8 cellular contexts compared by ENCODE assay signal in the genomic region with DNA sequence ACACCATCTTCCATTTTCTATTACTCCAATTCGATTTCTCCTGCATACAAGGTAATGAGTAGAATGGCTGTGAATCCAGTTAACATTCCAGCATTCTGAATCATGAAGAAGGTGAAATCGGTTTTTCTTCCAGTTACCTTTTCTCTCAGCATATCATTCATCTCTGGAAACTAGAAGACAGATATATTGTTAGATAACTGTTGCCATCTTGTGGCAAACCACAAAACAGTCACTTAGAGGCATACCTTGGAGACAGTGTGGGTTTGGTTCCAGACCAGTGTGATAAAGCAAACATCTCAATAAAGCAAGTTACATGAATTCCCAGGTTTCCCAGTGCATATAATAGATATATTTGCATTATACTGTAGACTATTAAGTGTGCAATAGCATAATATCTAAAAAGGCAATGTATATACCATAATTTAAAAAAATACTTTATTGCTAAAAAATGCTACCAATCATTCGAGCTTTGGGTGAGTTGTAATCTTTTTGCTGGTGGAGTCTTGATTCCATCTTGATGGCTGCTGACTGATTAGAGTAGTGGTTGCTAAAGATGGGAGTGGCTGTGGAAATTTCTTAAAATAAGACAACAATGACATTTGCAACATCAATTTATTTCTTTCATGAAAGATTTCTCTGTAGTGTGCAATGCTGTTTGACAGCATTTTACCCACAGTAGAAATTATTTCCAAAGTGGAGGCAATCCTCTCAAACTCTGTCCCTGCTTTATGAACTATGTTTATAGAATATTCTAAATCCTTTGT.
DNase-seq lines count a peak whose midpoint lies in the region; ATAC-seq and TF ChIP-seq lines count a peak whose summit lies in the region.

No MANE protein-coding gene starts in this region.

- H3K4me1 ChIP-seq in thyroid gland = no peaks in the 10 kb centered on the region

- H3K27me3 Mint-ChIP-seq in activated naive CD8-positive, alpha-beta T cell treated with anti-CD3 and anti-CD28 coated beads, Interleukin-2, amount 50 U/mL, for 24 hours = no peaks in the 10 kb centered on the region

- no peak overlapping the region for H3K4me3 ChIP-seq in thyroid gland (replicated peaks in 1 of 3)

- no peak overlapping the region for H3K4me3 Mint-ChIP-seq in activated naive CD8-positive, alpha-beta T cell treated with anti-CD3 and anti-CD28 coated beads, Interleukin-2, amount 50 U/mL, for 24 hours

- no peaks in the 10 kb centered on the region for H3K9me3 Mint-ChIP-seq in activated naive CD8-positive, alpha-beta T cell treated with anti-CD3 and anti-CD28 coated beads, Interleukin-2, amount 50 U/mL, for 24 hours

- no peaks in the 10 kb centered on the region for H3K9me3 ChIP-seq in thyroid gland

- peak in 5 of 6 experiments; percentile 18 to 70 (median 66) for TF ChIP-seq CTCF in thyroid gland (IDR thresholded peaks at IDR 0.05)

- ATAC-seq in GM18873 (IDR thresholded peaks at IDR 0.05; ENCODE audit: low FRiP score, unreplicated experiment) (peak; percentile 85), HG02973 (IDR thresholded peaks at IDR 0.05; ENCODE audit: unreplicated experiment) (peak; percentile 92)
- ATAC-seq in activated naive CD8-positive, alpha-beta T cell treated with anti-CD3 and anti-CD28 coated beads, Interleukin-2, amount 50 U/mL, for 24 hours = peak; percentile 86

- DNase-seq in DMS153 (lab: John Stamatoyannopoulos, UW) = peak; percentile 75
- DNase-seq in NCI-H2081 (lab: John Stamatoyannopoulos, UW) = peak; percentile 27 to 58
- no peak for DNase-seq in activated naive CD8-positive, alpha-beta T cell treated with anti-CD3 and anti-CD28 coated beads, Interleukin-2, amount 50 U/mL, for 24 hours
- DNase-seq in inferior parietal cortex (ENCODE audit: extremely low spot score) = peak; percentile 69
- DNase-seq in thyroid gland = no peak
- no peak for DNase-seq in COLO668 (lab: John Stamatoyannopoulos, UW; ENCODE audit: unreplicated experiment)

- no peak overlapping the region for H3K27ac Mint-ChIP-seq in activated naive CD8-positive, alpha-beta T cell treated with anti-CD3 and anti-CD28 coated beads, Interleukin-2, amount 50 U/mL, for 24 hours

- H3K27me3 ChIP-seq in thyroid gland = no peaks in the 10 kb centered on the region

- no peaks in the 10 kb centered on the region for H3K36me3 ChIP-seq in thyroid gland

- WGBS in thyroid gland, 2 donors = 45 to 46% methylated on average over 3 of the region's 3 CpGs

- intact Hi-C loops in thyroid gland (cut with DNase I) = no loop called here

- peaks cover 10% of the 10 kb centered on the region for H3K4me1 Mint-ChIP-seq in activated naive CD8-positive, alpha-beta T cell treated with anti-CD3 and anti-CD28 coated beads, Interleukin-2, amount 50 U/mL, for 24 hours

- no peak overlapping the region for H3K27ac ChIP-seq in thyroid gland

- H3K36me3 Mint-ChIP-seq in activated naive CD8-positive, alpha-beta T cell treated with anti-CD3 and anti-CD28 coated beads, Interleukin-2, amount 50 U/mL, for 24 hours (ENCODE audit: low read depth) = peaks cover 20% of the 10 kb centered on the region

- no peak for TF ChIP-seq POLR2A in thyroid gland (IDR thresholded peaks at IDR 0.05)

Comparison
In these comparisons a context has a peak if more than half of its experiments do, and no peak if none do; other contexts are left out.
1. DNase-seq: peak in DMS153 (single experiment), NCI-H2081 (2 of 2) and inferior parietal cortex (single experiment); none in activated naive CD8-positive, alpha-beta T cell treated with anti-CD3 and anti-CD28 coated beads, Interleukin-2, amount 50 U/mL, for 24 hours (single experiment), thyroid gland (0 of 2) and COLO668 (single experiment).
2. Peak in every context shown above with its lines, with median percentiles within 50 percentile points of each other: ATAC-seq.